In genomic region chr11:76781861-76782500, GRCh38 we compare ENCODE assay signal across 8 cellular contexts. TPM values are rescaled to one million over a fixed set of nuclear protein-coding genes. Genes with fewer than 3 reads are reported as not detected.
A peak's percentile ranks its signal among the peaks of the same experiment; 100 is the strongest.
DNase-seq lines count a peak whose midpoint lies in the region; ATAC-seq and TF ChIP-seq lines count a peak whose summit lies in the region.

No MANE protein-coding gene starts in this region.

- in situ Hi-C loops in G401 (cut with HindIII; ENCODE audit: low sequenced_read_pairs) = no loop called here

- intact Hi-C loops in Right ventricle myocardium superior (cut with DNase I) = no loop called here
- intact Hi-C loops in mucosa of descending colon (cut with DNase I, micrococcal nuclease) = no loop called here
- intact Hi-C loops in vagina (cut with DNase I) = no loop called here

- H3K4me3 ChIP-seq in right atrium auricular region (peak overlapping the region; percentile 68 to 81), cardiac fibroblast (replicated peaks in 1 of 2; ENCODE audit: low read depth in 2 of 2, low read length in 2 of 2) (peak overlapping the region; percentile 51 to 75), mucosa of descending colon (no peak overlapping the region), vagina (peak overlapping the region; percentile 84 to 94)

- H3K36me3 ChIP-seq in right atrium auricular region (no peaks in the 10 kb centered on the region), mucosa of descending colon (ENCODE audit: low read depth) (no peaks in the 10 kb centered on the region), vagina (no peaks in the 10 kb centered on the region)

- peaks cover 0 to 37% of the 10 kb centered on the region in 2 donors for H3K4me1 ChIP-seq in right atrium auricular region
- H3K4me1 ChIP-seq in mucosa of descending colon (ENCODE audit: low read depth) = peaks cover 13% of the 10 kb centered on the region
- H3K4me1 ChIP-seq in vagina = peaks cover 68% of the 10 kb centered on the region

- DNase-seq in right atrium auricular region (ENCODE audit: low spot score) (no peak), Right ventricle myocardium superior (no peak), cardiac fibroblast (ENCODE audit: low read depth in 2 of 2) (no peak), mucosa of descending colon (peak in 1 of 3 donors; percentile 59), vagina (ENCODE audit: extremely low spot score in 2 of 2) (no peak), globus pallidus (ENCODE audit: low spot score) (no peak), G401 (ENCODE audit: low spot score) (no peak)

- ATAC-seq in Right ventricle myocardium superior (ENCODE audit: poor library complexity) (no peak), mucosa of descending colon (peak; percentile 33), GM21723 (IDR thresholded peaks at IDR 0.05; ENCODE audit: unreplicated experiment) (no peak)

- no peak for TF ChIP-seq POLR2A in vagina (IDR thresholded peaks at IDR 0.05)

- H3K27ac ChIP-seq in right atrium auricular region (peak overlapping the region; percentile 86 to 90), vagina (peak overlapping the region; percentile 96)

- H3K27me3 ChIP-seq in right atrium auricular region (peaks cover 0 to 2% of the 10 kb centered on the region in 2 donors), vagina (no peaks in the 10 kb centered on the region)

- TF ChIP-seq CTCF in right atrium auricular region (IDR thresholded peaks at IDR 0.05) = no peak
- TF ChIP-seq CTCF in cardiac fibroblast (IDR thresholded peaks at IDR 0.05; ENCODE audit: low read depth, low read length) = no peak
- TF ChIP-seq CTCF in mucosa of descending colon (IDR thresholded peaks at IDR 0.05) = no peak
- no peak for TF ChIP-seq CTCF in vagina (IDR thresholded peaks at IDR 0.05)

- H3K9me3 ChIP-seq in right atrium auricular region = peaks cover 0 to 9% of the 10 kb centered on the region in 2 donors
- peaks cover 3% of the 10 kb centered on the region for H3K9me3 ChIP-seq in mucosa of descending colon
- H3K9me3 ChIP-seq in vagina = no peaks in the 10 kb centered on the region

RNA-seq across cellular contexts. Expression of gene TSKU, which starts 1.2 kb away (rescaled TPM):
- total RNA-seq in right atrium auricular region (10 to 100 TPM; 18.7 to 46.6 TPM), Right ventricle myocardium superior (17.2 TPM), mucosa of descending colon (10 to 100 TPM; 21.5 to 42.9 (median 41.8) TPM), vagina (144 TPM)
- total RNA-seq in G401 (2014; rRNA removed; shearing (Covaris generic)) = 15.3 and 22.9 TPM in 2 replicates
